ENCODE assay signal across 1 cellular context in genomic region chr2:233854241-233854981, GRCh38.
TF ChIP-seq lines count a peak whose summit lies in the region.

Gene HJURP, minus strand, starts transcription at chr2:233854535. Its CDS starts 35 bp downstream, at chr2:233854500.

TF ChIP-seq in K562, 482 proteins besides CTCF, POLR2A, EP300 and RAD21 (continued from another document and continues in another):
- TF ChIP-seq ZBTB5 (IDR thresholded peaks at IDR 0.05) (no peak), ID3 (CRISPR knock-in tag; IDR thresholded peaks at IDR 0.05) (no peak), ID3 (tag; IDR thresholded peaks at IDR 0.05) (no peak), TCF7 (IDR thresholded peaks at IDR 0.05; ENCODE audit: borderline replicate concordance) (no peak), ZNF668 (CRISPR knock-in tag; IDR thresholded peaks at IDR 0.05) (no peak), PRPF4 (IDR thresholded peaks at IDR 0.05; ENCODE audit: insufficient read depth, low read depth, low read length, poor library complexity, severe bottlenecking) (no peak), SMARCA5 (IDR thresholded peaks at IDR 0.05) (no peak), PBX2 (CRISPR knock-in tag; IDR thresholded peaks at IDR 0.05; ENCODE audit: low read depth) (no peak), PBX2 (tag; conservative IDR thresholded peaks at IDR 0.05; ENCODE audit: low read depth) (no peak), HLTF (IDR thresholded peaks at IDR 0.05) (no peak), ATF4 (CRISPR knock-in tag; IDR thresholded peaks at IDR 0.05) (no peak), ZNF511 (CRISPR knock-in tag; IDR thresholded peaks at IDR 0.05) (no peak), ZNF592 (IDR thresholded peaks at IDR 0.05) (0 out of 2 replicates have a peak, but pooled peaks have one; percentile 42), SP1 (CRISPR knock-in tag; IDR thresholded peaks at IDR 0.05) (peak; percentile 69), KAT2B (IDR thresholded peaks at IDR 0.05; ENCODE audit: low read depth, low read length) (no peak), SRSF7 (optimal IDR thresholded peaks at IDR 0.05; ENCODE audit: low read depth, low read length) (no peak), SREBF2 (CRISPR knock-in tag; IDR thresholded peaks at IDR 0.05) (no peak), ATF2 (CRISPR knock-in tag; IDR thresholded peaks at IDR 0.05) (no peak), ZFX (CRISPR knock-in tag; IDR thresholded peaks at IDR 0.05) (peak; percentile 87), XRCC4 (IDR thresholded peaks at IDR 0.05; ENCODE audit: extremely low read depth, insufficient read depth, insufficient read length) (no peak), NFXL1 (CRISPR knock-in tag; IDR thresholded peaks at IDR 0.05) (no peak), DPF2 (IDR thresholded peaks at IDR 0.05) (peak; percentile 84), NONO (IDR thresholded peaks at IDR 0.05; ENCODE audit: low read depth in 2 of 2, low read length in 1 of 2) (no peak), ZNF780A (CRISPR knock-in tag; IDR thresholded peaks at IDR 0.05) (no peak), CHAMP1 (IDR thresholded peaks at IDR 0.05) (no peak; the same call in 1 of the 2 replicates), ETS1 (conservative IDR thresholded peaks at IDR 0.05; ENCODE audit: control insufficient read depth, low read depth, low read length) (0 out of 2 replicates have a peak, but pooled peaks have one; percentile 38), MLX (CRISPR knock-in tag; conservative IDR thresholded peaks at IDR 0.05) (no peak), KDM4B (IDR thresholded peaks at IDR 0.05; ENCODE audit: borderline replicate concordance in 2 of 2, low read depth in 1 of 2) (no peak), RBM39 (optimal IDR thresholded peaks at IDR 0.05; ENCODE audit: low read depth, low read length) (no peak), NFE2 (IDR thresholded peaks at IDR 0.05; ENCODE audit: low read depth) (peak; percentile 76), TRIM24 (IDR thresholded peaks at IDR 0.05) (peak; percentile 47 to 70; a peak in 2 of 4 replicates), ZBTB49 (CRISPR knock-in tag; IDR thresholded peaks at IDR 0.05; ENCODE audit: borderline replicate concordance) (no peak), ZNF3 (CRISPR knock-in tag; IDR thresholded peaks at IDR 0.05) (no peak), PATZ1 (CRISPR knock-in tag; IDR thresholded peaks at IDR 0.05; ENCODE audit: borderline replicate concordance) (no peak), ZNF57 (CRISPR knock-in tag; IDR thresholded peaks at IDR 0.05) (no peak), JUNB (CRISPR knock-in tag; conservative IDR thresholded peaks at IDR 0.05) (no peak), BDP1 (IDR thresholded peaks at IDR 0.05; ENCODE audit: insufficient read depth, insufficient read length) (no peak), HDAC6 (IDR thresholded peaks at IDR 0.05; ENCODE audit: low read depth, low read length) (no peak), PRMT5 (CRISPR knock-in tag; IDR thresholded peaks at IDR 0.05) (no peak)
